ENCODE assay signal across 28 cellular contexts in genomic region chr10:17906002-17906401, GRCh38. TPM values are rescaled to one million over a fixed set of nuclear protein-coding genes. Genes with fewer than 3 reads are reported as not detected.
DNase-seq lines count a peak whose midpoint lies in the region; ATAC-seq, FAIRE-seq and TF ChIP-seq lines count a peak whose summit lies in the region.
"Had no signal": no experiment of that assay in that cellular context is flagged by ENCODE, and none has a peak within 500 bp of the region (broad histone marks: within the 10 kb centered on the region; RNA-seq: fewer than 3 reads in every experiment).

No MANE protein-coding gene starts in this region.

- TF ChIP-seq RAD21 in HepG2 (CRISPR knock-in tag; IDR thresholded peaks at IDR 0.05) = no peak

- ATAC-seq in HepG2 (no peak), right lobe of liver (no peak), GM19463 (IDR thresholded peaks at IDR 0.05; ENCODE audit: unreplicated experiment) (no peak)

- BruUV-seq in HepG2 (replicated peaks; lab: Mats Ljungman, UMichigan) = no TSS peak

- H3K36me3 Mint-ChIP-seq in progenitor cell of endocrine pancreas (ENCODE audit: insufficient read depth) = no peaks in the 10 kb centered on the region
- H3K36me3 Mint-ChIP-seq in CD8-positive, alpha-beta memory T cell = peaks cover 0 to 3% (median 0%) of the 10 kb centered on the region in 3 donors
- H3K36me3 Mint-ChIP-seq: CD14-positive monocyte had no signal

- no peak for TF ChIP-seq POLR2A in HepG2 (IDR thresholded peaks at IDR 0.05; ENCODE audit: insufficient read depth in 1 of 2, low read depth in 2 of 2, low read length in 2 of 2)
- TF ChIP-seq POLR2A in right lobe of liver (IDR thresholded peaks at IDR 0.05) = no peak

- no peak for FAIRE-seq in HepG2 (lab: Jason Lieb, UNC)
- FAIRE-seq: A204.1, GM12891 had no signal

- POLR2A ChIA-PET in HepG2 (lab: Yijun Ruan, JAX) = no interaction called here
- POLR2A ChIA-PET in CD8-positive, alpha-beta memory T cell (lab: Charles Lee) = no interaction called here

- H3K4me3 Mint-ChIP-seq in progenitor cell of endocrine pancreas (ENCODE audit: low read depth) = no peak overlapping the region
- H3K4me3 Mint-ChIP-seq in CD8-positive, alpha-beta memory T cell = no peak overlapping the region
- H3K4me3 Mint-ChIP-seq: CD14-positive monocyte; CD4-positive, alpha-beta T cell; HFFc6 had no signal

- no peak for DNase-seq in HepG2 (ENCODE audit: low spot score)
- DNase-seq in right lobe of liver = no peak
- DNase-seq in OCI-M1 (lab: John Stamatoyannopoulos, UW) = peak; percentile 7
- DNase-seq in amniotic epithelial cell (ENCODE audit: low read depth) = peak; percentile 28
- no peak for DNase-seq in progenitor cell of endocrine pancreas (ENCODE audit: low spot score, unreplicated experiment)
- no peak for DNase-seq in NCI-H1417 (lab: John Stamatoyannopoulos, UW)
- DNase-seq in CD8-positive, alpha-beta memory T cell = no peak
- DNase-seq: ACHN; AML-193; BE2C; Calu3; CD4-positive, alpha-beta T cell; COR-L47; DMS53; DMS79 treated with DMSO at 0.1 percent for 48 hours; GF-D8; HFFc6 had no signal

- H3K27me3 ChIP-seq in HepG2 (ENCODE audit: control insufficient read depth in 1 of 2, insufficient read depth in 2 of 2, low read length in 2 of 2) (peaks cover 0 to 7% of the 10 kb centered on the region in 2 experiments; a peak in 1 of 5 replicates), right lobe of liver (no peaks in the 10 kb centered on the region)
- no peaks in the 10 kb centered on the region for H3K27me3 ChIP-seq in CD8-positive, alpha-beta memory T cell (ENCODE audit: insufficient read depth, low read length, poor library complexity, severe bottlenecking)
- H3K27me3 ChIP-seq: BLaER1 treated with 17β-estradiol and CSF1 and Interleukin-3, amounts not matched to agents 10 nM and 100 nM had no signal

- TF ChIP-seq EP300 in HepG2 (IDR thresholded peaks at IDR 0.05; ENCODE audit: low read depth in 2 of 2, low read length in 2 of 2) (no peak), HepG2 (CRISPR knock-in tag; IDR thresholded peaks at IDR 0.05; ENCODE audit: borderline replicate concordance) (no peak)

- CTCF ChIA-PET in HepG2 (lab: Yijun Ruan, JAX; ENCODE audit: low intra/inter-chr PET ratio, low total read pairs) = no interaction called here
- CTCF ChIA-PET in CD8-positive, alpha-beta memory T cell (lab: Charles Lee) = no interaction called here

- H3K27ac Mint-ChIP-seq in progenitor cell of endocrine pancreas = peak overlapping the region; percentile 5
- H3K27ac Mint-ChIP-seq in CD8-positive, alpha-beta memory T cell = no peak overlapping the region
- H3K27ac Mint-ChIP-seq: CD14-positive monocyte; CD4-positive, alpha-beta T cell; HFFc6 had no signal

- peaks cover 21% of the 10 kb centered on the region for H3K27me3 Mint-ChIP-seq in progenitor cell of endocrine pancreas
- peaks cover 0 to 1% of the 10 kb centered on the region in 2 donors for H3K27me3 Mint-ChIP-seq in CD8-positive, alpha-beta memory T cell

- peaks cover 11% of the 10 kb centered on the region for H3K4me1 Mint-ChIP-seq in progenitor cell of endocrine pancreas (ENCODE audit: low read depth)
- no peaks in the 10 kb centered on the region for H3K4me1 Mint-ChIP-seq in CD8-positive, alpha-beta memory T cell

- H3K4me1 ChIP-seq in HepG2 (ENCODE audit: insufficient read depth, low read length) (no peaks in the 10 kb centered on the region), right lobe of liver (no peaks in the 10 kb centered on the region)
- H3K4me1 ChIP-seq in CD8-positive, alpha-beta memory T cell (ENCODE audit: insufficient read depth, low read length) = no peaks in the 10 kb centered on the region
- H3K4me1 ChIP-seq: BLaER1 treated with 17β-estradiol and CSF1 and Interleukin-3, amounts not matched to agents 10 nM and 100 nM had no signal

- in situ Hi-C loops in HepG2 (cut with HindIII; ENCODE audit: extremely low pct_ligation_motif_present, low pct_unique_long_range_greater_than_20kb) = no loop called here

- H3K4me2 ChIP-seq in HepG2 (ENCODE audit: low read depth, low read length) = no peak overlapping the region
- H3K4me2 ChIP-seq: BLaER1 treated with 17β-estradiol and CSF1 and Interleukin-3, amounts not matched to agents 10 nM and 100 nM had no signal

- no peak overlapping the region for H2AFZ ChIP-seq in HepG2 (ENCODE audit: low read length)

- 0% methylated on average over 1 of the region's 1 CpG for WGBS in HepG2 (ENCODE audit: low lambda C conversion rate)
- WGBS in right lobe of liver (ENCODE audit: insufficient coverage, low coverage, low lambda C conversion rate, missing lambda C conversion rate) = 21% methylated on average over 1 of the region's 1 CpG

- 0 out of 2 replicates have a peak, but pooled peaks cover 2% of the 10 kb centered on the region for H4K20me1 ChIP-seq in HepG2 (ENCODE audit: insufficient read depth, low read length)

- H3K4me3 ChIP-seq in HepG2 (replicated peaks in 1 of 3; ENCODE audit: insufficient read depth in 1 of 3, low read depth in 2 of 3, low read length in 3 of 3) (no peak overlapping the region), right lobe of liver (no peak overlapping the region)
- no peak overlapping the region for H3K4me3 ChIP-seq in CD8-positive, alpha-beta memory T cell (ENCODE audit: low read length)
- H3K4me3 ChIP-seq: BLaER1 treated with 17β-estradiol and CSF1 and Interleukin-3, amounts not matched to agents 10 nM and 100 nM; GM23248; HAP-1 had no signal

- H3K9me3 ChIP-seq in HepG2 (ENCODE audit: low read length) (no peaks in the 10 kb centered on the region), right lobe of liver (no peaks in the 10 kb centered on the region)
- no peaks in the 10 kb centered on the region for H3K9me3 ChIP-seq in CD8-positive, alpha-beta memory T cell (ENCODE audit: low read length)
- H3K9me3 ChIP-seq: BE2C, HAP-1 had no signal

- no peak overlapping the region for H3K27ac ChIP-seq in HepG2 (ENCODE audit: extremely low read length, insufficient read depth, low read length)
- H3K27ac ChIP-seq in right lobe of liver = no peak overlapping the region
- H3K27ac ChIP-seq in CD8-positive, alpha-beta memory T cell (ENCODE audit: low read depth, low read length) = no peak overlapping the region
- H3K27ac ChIP-seq: 22Rv1; BLaER1 treated with 17β-estradiol and CSF1 and Interleukin-3, amounts not matched to agents 10 nM and 100 nM; GM23248 had no signal

- H3K36me3 ChIP-seq in HepG2 (replicated peaks in 1 of 2; ENCODE audit: control insufficient read depth in 1 of 2, insufficient read depth in 2 of 2, low read length in 2 of 2) = no peaks in the 10 kb centered on the region
- H3K36me3 ChIP-seq in right lobe of liver = peaks cover 0 to 7% (median 0%) of the 10 kb centered on the region in 4 donors
- H3K36me3 ChIP-seq in CD8-positive, alpha-beta memory T cell (ENCODE audit: insufficient read depth, low read length) = no peaks in the 10 kb centered on the region
- H3K36me3 ChIP-seq: BE2C, HAP-1 had no signal

- intact Hi-C loops in HepG2 (cut with micrococcal nuclease; ENCODE audit: unreplicated experiment) (no loop called here), right lobe of liver (cut with DNase I) (no loop called here)

- TF ChIP-seq CTCF in HepG2 (CRISPR knock-in tag; IDR thresholded peaks at IDR 0.05) (no peak), right lobe of liver (IDR thresholded peaks at IDR 0.05) (no peak), progenitor cell of endocrine pancreas (IDR thresholded peaks at IDR 0.05; ENCODE audit: unreplicated experiment) (no peak)

- no peaks in the 10 kb centered on the region for H3K9me3 Mint-ChIP-seq in progenitor cell of endocrine pancreas (ENCODE audit: low read depth)
- peaks cover 0 to 7% (median 0%) of the 10 kb centered on the region in 5 donors for H3K9me3 Mint-ChIP-seq in CD8-positive, alpha-beta memory T cell
- H3K9me3 Mint-ChIP-seq: CD4-positive, alpha-beta T cell; HFFc6 had no signal

- no peaks in the 10 kb centered on the region for H3K79me2 ChIP-seq in HepG2 (ENCODE audit: insufficient read depth, low read length)

- H3K9ac ChIP-seq in HepG2 (ENCODE audit: insufficient read depth, low read depth, low read length) = no peak overlapping the region
- H3K9ac ChIP-seq: BLaER1 treated with 17β-estradiol and CSF1 and Interleukin-3, amounts not matched to agents 10 nM and 100 nM; GM23248 had no signal

TF ChIP-seq in HepG2, 621 proteins besides CTCF, POLR2A, EP300 and RAD21:
- no peak for TF ChIP-seq ZNF274 (CRISPR knock-in tag; IDR thresholded peaks at IDR 0.05)
- TF ChIP-seq CEBPB (IDR thresholded peaks at IDR 0.05; ENCODE audit: borderline replicate concordance, low read depth, low read length) = 0 out of 2 replicates have a peak, but pooled peaks have one; percentile 15
- 0 out of 2 replicates have a peak, but pooled peaks have one; percentile 11 for TF ChIP-seq ATF7 (IDR thresholded peaks at IDR 0.05)
- no peak for TF ChIP-seq ATF7 (CRISPR knock-in tag; IDR thresholded peaks at IDR 0.05)

RNA-seq across cellular contexts. Expression of gene SLC39A12, which starts 45.7 kb away (rescaled TPM):
- total RNA-seq in HepG2 (2016; rRNA removed; fragmentation: Illumina TruSeq; extraction: Trizol) (not detected in 2 replicates), right lobe of liver (under 1 TPM in 2 of 6 experiments, not detected in 4; 0.10 to 0.11 TPM), progenitor cell of endocrine pancreas (not detected in 2 replicates)
- total RNA-seq in HepG2 (2016; cell fraction: cytosol; rRNA removed; fragmentation: Illumina TruSeq; extraction: Trizol; ENCODE audit: low read depth) = not detected in 2 replicates
- total RNA-seq in HepG2 (2016; cell fraction: insoluble cytoplasmic fraction; rRNA removed; fragmentation: Illumina TruSeq; extraction: Trizol) = not detected in 2 replicates
- total RNA-seq in HepG2 (2016; cell fraction: membrane; rRNA removed; fragmentation: Illumina TruSeq; extraction: Trizol) = not detected in 2 replicates
- total RNA-seq in HepG2 (2016; cell fraction: nucleus; rRNA removed; fragmentation: Illumina TruSeq; extraction: Trizol) = not detected in 2 replicates
- polyA plus RNA-seq in HepG2 (2011; rRNA removed) = not detected in 2 replicates
- not detected in 2 replicates for polyA plus RNA-seq in HepG2 (2011; cell fraction: cytosol; rRNA removed)
- not detected in 2 replicates for polyA plus RNA-seq in HepG2 (2011; cell fraction: nucleus; rRNA removed)
- not detected in 2 replicates for polyA plus RNA-seq in HepG2 (2012)
- not detected in 2 replicates for polyA plus RNA-seq in HepG2 (2016; cell fraction: cytosol; fragmentation: Illumina TruSeq; extraction: Trizol; ENCODE audit: low read depth)
- not detected in 2 replicates for polyA plus RNA-seq in HepG2 (2016; cell fraction: insoluble cytoplasmic fraction; fragmentation: Illumina TruSeq; extraction: Trizol; ENCODE audit: low read depth)
- not detected in 2 replicates for polyA plus RNA-seq in HepG2 (2016; cell fraction: membrane; fragmentation: Illumina TruSeq; extraction: Trizol; ENCODE audit: low read depth)
- polyA plus RNA-seq in HepG2 (2016; cell fraction: nucleus; fragmentation: Illumina TruSeq; extraction: Trizol; ENCODE audit: insufficient read depth, low read depth) = not detected in 2 replicates
- polyA minus RNA-seq in HepG2 (2011; rRNA and poly(A)+ RNA removed; ENCODE audit: low replicate concordance) = not detected in 2 replicates
- polyA minus RNA-seq in HepG2 (2011; cell fraction: cytosol; rRNA and poly(A)+ RNA removed) = not detected in 2 replicates
- polyA minus RNA-seq in HepG2 (2011; cell fraction: nucleus; rRNA and poly(A)+ RNA removed) = not detected in 2 replicates
- total RNA-seq in CD8-positive, alpha-beta memory T cell = not detected
- polyA plus RNA-seq in CD8-positive, alpha-beta memory T cell = not detected
- total RNA-seq: Calu3; CD4-positive, alpha-beta T cell; Daoy; G401; GM23248; H4; HFFc6 had no signal
- polyA plus RNA-seq: CD14-positive monocyte, GM23248 had no signal

Comparison
In these comparisons a context has a peak if more than half of its experiments do, and no peak if none do; other contexts are left out.
1. DNase-seq: peak in OCI-M1 (single experiment) and amniotic epithelial cell (single experiment); none in HepG2 (single experiment), right lobe of liver (0 of 3), progenitor cell of endocrine pancreas (single experiment), NCI-H1417 (0 of 3) and CD8-positive, alpha-beta memory T cell (0 of 5).